2 cellular contexts compared by ENCODE assay signal in genomic region chr10:87887548-87888289, GRCh38.
TF ChIP-seq lines count a peak whose summit lies in the region.

No MANE protein-coding gene starts in this region.

TF ChIP-seq in GM12878, 131 proteins besides CTCF, POLR2A, EP300 and RAD21:
- TF ChIP-seq TCF3 (IDR thresholded peaks at IDR 0.05; ENCODE audit: borderline replicate concordance, insufficient read depth, low read depth, low read length) (no peak), CEBPZ (IDR thresholded peaks at IDR 0.05; ENCODE audit: low read depth, low read length) (no peak), SREBF1 (IDR thresholded peaks at IDR 0.05; ENCODE audit: low read length) (no peak), POLR2AphosphoS5 (IDR thresholded peaks at IDR 0.05; ENCODE audit: low read length) (peak; percentile 36; the same call in 1 of the 2 replicates)

TF ChIP-seq in HepG2, 621 proteins besides CTCF, POLR2A, EP300 and RAD21:
- TF ChIP-seq, protein P1, sequence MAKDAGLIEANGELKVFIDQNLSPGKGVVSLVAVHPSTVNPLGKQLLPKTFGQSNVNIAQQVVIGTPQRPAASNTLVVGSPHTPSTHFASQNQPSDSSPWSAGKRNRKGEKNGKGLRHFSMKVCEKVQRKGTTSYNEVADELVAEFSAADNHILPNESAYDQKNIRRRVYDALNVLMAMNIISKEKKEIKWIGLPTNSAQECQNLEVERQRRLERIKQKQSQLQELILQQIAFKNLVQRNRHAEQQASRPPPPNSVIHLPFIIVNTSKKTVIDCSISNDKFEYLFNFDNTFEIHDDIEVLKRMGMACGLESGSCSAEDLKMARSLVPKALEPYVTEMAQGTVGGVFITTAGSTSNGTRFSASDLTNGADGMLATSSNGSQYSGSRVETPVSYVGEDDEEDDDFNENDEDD (CRISPR knock-in tag; IDR thresholded peaks at IDR 0.05; ENCODE audit: borderline replicate concordance), result no peak
- TF ChIP-seq JARID2 (CRISPR knock-in tag; IDR thresholded peaks at IDR 0.05; ENCODE audit: insufficient replicate concordance) (no peak), ETV5 (CRISPR knock-in tag; IDR thresholded peaks at IDR 0.05; ENCODE audit: borderline replicate concordance) (no peak), MTF1 (CRISPR knock-in tag; IDR thresholded peaks at IDR 0.05) (no peak), ZNF292 (CRISPR knock-in tag; IDR thresholded peaks at IDR 0.05; ENCODE audit: borderline replicate concordance, low read depth) (no peak), ATM (IDR thresholded peaks at IDR 0.05; ENCODE audit: borderline replicate concordance) (no peak), ZFP36L1 (CRISPR knock-in tag; IDR thresholded peaks at IDR 0.05) (no peak), DMAP1 (CRISPR knock-in tag; IDR thresholded peaks at IDR 0.05) (no peak), ZNF605 (CRISPR knock-in tag; IDR thresholded peaks at IDR 0.05) (no peak), SALL1 (CRISPR knock-in tag; IDR thresholded peaks at IDR 0.05) (no peak)
- TF ChIP-seq, protein P2, sequence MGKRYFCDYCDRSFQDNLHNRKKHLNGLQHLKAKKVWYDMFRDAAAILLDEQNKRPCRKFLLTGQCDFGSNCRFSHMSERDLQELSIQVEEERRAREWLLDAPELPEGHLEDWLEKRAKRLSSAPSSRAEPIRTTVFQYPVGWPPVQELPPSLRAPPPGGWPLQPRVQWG (CRISPR knock-in tag; IDR thresholded peaks at IDR 0.05; ENCODE audit: borderline replicate concordance, low read depth), result no peak
- TF ChIP-seq, protein P3, sequence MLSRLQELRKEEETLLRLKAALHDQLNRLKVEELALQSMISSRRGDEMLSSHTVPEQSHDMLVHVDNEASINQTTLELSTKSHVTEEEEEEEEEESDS (CRISPR knock-in tag; IDR thresholded peaks at IDR 0.05; ENCODE audit: borderline replicate concordance), result no peak
